1 cellular context compared by ENCODE assay signal in the genomic region with DNA sequence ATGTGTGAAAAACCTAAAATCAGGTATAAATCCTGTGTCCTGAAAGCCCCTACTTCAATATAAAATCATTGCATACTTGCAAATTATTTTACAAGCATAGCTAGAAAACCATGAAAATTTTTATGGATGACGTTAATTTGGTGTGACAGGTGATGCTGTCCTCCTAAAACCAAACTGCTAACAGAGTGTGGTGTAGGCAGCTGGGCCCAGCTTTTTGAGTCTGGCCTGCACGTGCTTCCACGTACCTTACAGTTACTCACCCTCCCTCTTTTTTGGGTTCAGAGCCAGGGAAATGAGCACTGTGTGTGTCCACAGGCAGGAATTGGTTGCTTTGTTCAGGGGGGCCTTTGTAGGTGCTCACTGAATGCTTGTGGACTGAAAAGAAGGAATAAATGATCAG.
TF ChIP-seq lines count a peak whose summit lies in the region.

No MANE protein-coding gene starts in this region.

TF ChIP-seq in IMR-90, 13 proteins besides CTCF, POLR2A, EP300 and RAD21:
- TF ChIP-seq MAFK (IDR thresholded peaks at IDR 0.05; ENCODE audit: low read depth, low read length) (no peak), CEBPB (IDR thresholded peaks at IDR 0.05; ENCODE audit: low read depth, low read length) (no peak), FOS (IDR thresholded peaks at IDR 0.05; ENCODE audit: low read depth, low read length) (no peak), MAZ (IDR thresholded peaks at IDR 0.05; ENCODE audit: borderline replicate concordance, low read depth, low read length) (no peak), RFX5 (IDR thresholded peaks at IDR 0.05; ENCODE audit: low read depth, low read length) (no peak), BHLHE40 (IDR thresholded peaks at IDR 0.05; ENCODE audit: low read depth, low read length) (no peak), NFE2L2 (IDR thresholded peaks at IDR 0.05; ENCODE audit: low read depth, low read length) (no peak), MXI1 (IDR thresholded peaks at IDR 0.05; ENCODE audit: borderline replicate concordance, low read depth, low read length) (no peak), SMC3 (IDR thresholded peaks at IDR 0.05; ENCODE audit: low read depth, low read length) (no peak), CHD1 (IDR thresholded peaks at IDR 0.05; ENCODE audit: low read depth, low read length) (no peak), RCOR1 (IDR thresholded peaks at IDR 0.05; ENCODE audit: insufficient replicate concordance, low read length) (no peak)
- TF ChIP-seq, protein P1, sequence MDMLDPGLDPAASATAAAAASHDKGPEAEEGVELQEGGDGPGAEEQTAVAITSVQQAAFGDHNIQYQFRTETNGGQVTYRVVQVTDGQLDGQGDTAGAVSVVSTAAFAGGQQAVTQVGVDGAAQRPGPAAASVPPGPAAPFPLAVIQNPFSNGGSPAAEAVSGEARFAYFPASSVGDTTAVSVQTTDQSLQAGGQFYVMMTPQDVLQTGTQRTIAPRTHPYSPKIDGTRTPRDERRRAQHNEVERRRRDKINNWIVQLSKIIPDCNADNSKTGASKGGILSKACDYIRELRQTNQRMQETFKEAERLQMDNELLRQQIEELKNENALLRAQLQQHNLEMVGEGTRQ (IDR thresholded peaks at IDR 0.05; ENCODE audit: low read depth, low read length) = no peak
- TF ChIP-seq, protein P2, sequence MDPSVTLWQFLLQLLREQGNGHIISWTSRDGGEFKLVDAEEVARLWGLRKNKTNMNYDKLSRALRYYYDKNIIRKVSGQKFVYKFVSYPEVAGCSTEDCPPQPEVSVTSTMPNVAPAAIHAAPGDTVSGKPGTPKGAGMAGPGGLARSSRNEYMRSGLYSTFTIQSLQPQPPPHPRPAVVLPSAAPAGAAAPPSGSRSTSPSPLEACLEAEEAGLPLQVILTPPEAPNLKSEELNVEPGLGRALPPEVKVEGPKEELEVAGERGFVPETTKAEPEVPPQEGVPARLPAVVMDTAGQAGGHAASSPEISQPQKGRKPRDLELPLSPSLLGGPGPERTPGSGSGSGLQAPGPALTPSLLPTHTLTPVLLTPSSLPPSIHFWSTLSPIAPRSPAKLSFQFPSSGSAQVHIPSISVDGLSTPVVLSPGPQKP (IDR thresholded peaks at IDR 0.05; ENCODE audit: borderline replicate concordance, low read depth, low read length) = no peak
